ENCODE assay signal across 13 cellular contexts in the genomic region with DNA sequence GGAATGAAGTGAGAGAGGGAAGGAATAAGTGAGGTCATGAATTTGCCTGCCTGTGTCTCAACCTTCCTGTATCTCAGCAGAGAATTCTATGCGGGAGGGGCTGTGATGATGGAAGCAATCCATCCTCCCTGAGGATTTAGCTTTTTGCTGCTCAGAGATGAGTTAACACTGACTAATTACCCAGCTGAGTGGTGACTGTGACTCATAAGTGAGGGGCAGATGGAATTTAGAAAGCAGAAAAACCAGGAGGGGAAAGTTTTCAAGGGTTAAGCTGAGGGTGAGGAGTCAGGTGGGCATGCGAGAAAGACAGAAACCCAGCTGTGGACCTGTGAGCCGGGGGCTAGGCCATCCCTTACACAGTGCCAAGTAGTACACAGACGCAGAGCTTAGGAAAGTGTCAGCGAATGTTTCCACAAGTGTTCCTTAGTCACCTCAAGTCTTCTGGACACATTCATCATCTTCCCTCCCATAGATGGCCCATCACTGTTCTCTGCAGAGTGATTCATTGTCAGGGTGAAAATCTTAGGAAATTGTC.
DNase-seq lines count a peak whose midpoint lies in the region; ATAC-seq, FAIRE-seq and TF ChIP-seq lines count a peak whose summit lies in the region.
"Had no signal": no experiment of that assay in that cellular context is flagged by ENCODE, and none has a peak within 500 bp of the region (broad histone marks: within the 10 kb centered on the region; RNA-seq: fewer than 3 reads in every experiment).

No MANE protein-coding gene starts in this region.

- intact Hi-C loops in prostate gland (cut with DNase I): no loop called here

- no peaks in the 10 kb centered on the region for H3K79me2 ChIP-seq in keratinocyte (ENCODE audit: control insufficient read depth, insufficient read depth, low read length)

- CTCF ChIA-PET in AG04449 (lab: Yijun Ruan, JAX): interaction anchor here (0.7 to 1.0 kb wide), 2 partner anchors 41 to 335 kb away, joined by 3 read pairs; no protein-coding TSS in a partner anchor

- H3K36me3 ChIP-seq in keratinocyte (ENCODE audit: control insufficient read depth in 2 of 2, extremely low read depth in 1 of 2, insufficient read depth in 2 of 2, low read length in 2 of 2): no peaks in the 10 kb centered on the region
- no peaks in the 10 kb centered on the region for H3K36me3 ChIP-seq in prostate gland

- no peak for TF ChIP-seq POLR2A in prostate gland (IDR thresholded peaks at IDR 0.05)

- peak overlapping the region; percentile 81 for H2AFZ ChIP-seq in keratinocyte (ENCODE audit: control insufficient read depth, low read length)

- DNase-seq in AG04449 (ENCODE audit: low read depth, low spot score) (peak; percentile 67), HK-2 (ENCODE audit: unreplicated experiment) (peak; percentile 33), astrocyte of the hippocampus (ENCODE audit: low read depth, low spot score) (peak; percentile 83), keratinocyte (ENCODE audit: low read depth, low spot score) (peak; percentile 95), prostate gland (ENCODE audit: low spot score) (no peak), NOMO-1 (lab: John Stamatoyannopoulos, UW; ENCODE audit: unreplicated experiment in 2 of 2) (no peak)
- DNase-seq: CD8-positive, alpha-beta T cell; cortex of kidney; immature natural killer cell; NCI-H1417 treated with DMSO at 0.1 percent for 48 hours had no signal

- no peak for ATAC-seq in GM19452 (IDR thresholded peaks at IDR 0.05; ENCODE audit: unreplicated experiment)
- ATAC-seq in GM18520 (IDR thresholded peaks at IDR 0.05; ENCODE audit: unreplicated experiment): no peak
- ATAC-seq: CD8-positive, alpha-beta T cell had no signal

- 86% methylated on average over 5 of the region's 5 CpGs for WGBS in prostate gland

- H3K27ac ChIP-seq in keratinocyte (ENCODE audit: control insufficient read depth, insufficient read depth, low read length) (peak overlapping the region; percentile 91), prostate gland (no peak overlapping the region)
- H3K27ac ChIP-seq: VCaP had no signal

- FAIRE-seq in keratinocyte (lab: Jason Lieb, UNC): peak; percentile 91

- H3K9me3 ChIP-seq in keratinocyte (ENCODE audit: control insufficient read depth, low read depth, low read length) (no peaks in the 10 kb centered on the region), prostate gland (no peaks in the 10 kb centered on the region)

- peak overlapping the region; percentile 72 for H3K4me2 ChIP-seq in keratinocyte (ENCODE audit: control insufficient read depth, extremely low read depth, insufficient read depth, low read depth, low read length)

- H3K27me3 ChIP-seq in keratinocyte (ENCODE audit: control insufficient read depth, extremely low read depth, insufficient read depth, low read length): no peaks in the 10 kb centered on the region
- no peaks in the 10 kb centered on the region for H3K27me3 ChIP-seq in prostate gland (replicated peaks; ENCODE audit: insufficient read depth)

- H4K20me1 ChIP-seq in keratinocyte (ENCODE audit: control insufficient read depth, extremely low read depth, insufficient read depth, low read length): no peaks in the 10 kb centered on the region

- no peaks in the 10 kb centered on the region for H3K9me1 ChIP-seq in keratinocyte (ENCODE audit: control insufficient read depth, extremely low read depth, insufficient read depth, low read length)

- dilution Hi-C loops in keratinocyte (cut with MboI; ENCODE audit: extremely low pct_ligation_motif_present, low sequenced_read_pairs): no loop called here

- no peak for TF ChIP-seq CTCF in AG04449 (IDR thresholded peaks at IDR 0.05; ENCODE audit: insufficient read depth, low read length, missing control alignments)
- TF ChIP-seq CTCF in keratinocyte (optimal IDR thresholded peaks at IDR 0.05 in 1 of 3, IDR thresholded peaks at IDR 0.05 in 1 of 3, conservative IDR thresholded peaks at IDR 0.05 in 1 of 3; ENCODE audit: extremely low read depth in 1 of 3, insufficient read depth in 2 of 3, low read length in 3 of 3): no peak
- no peak for TF ChIP-seq CTCF in prostate gland (IDR thresholded peaks at IDR 0.05)

- POLR2A ChIA-PET in AG04449 (lab: Yijun Ruan, JAX): interaction anchor here (0.6 kb wide), 1 partner anchor 263 kb away, joined by 3 read pairs; no protein-coding TSS in a partner anchor

- H3K4me3 ChIP-seq in AG04449 (ENCODE audit: low read depth, low read length): no peak overlapping the region
- peak overlapping the region in 1 of 3 experiments; percentile 30 for H3K4me3 ChIP-seq in keratinocyte (ENCODE audit: control insufficient read depth in 2 of 3, extremely low read depth in 1 of 3, insufficient read depth in 2 of 3, low read depth in 1 of 3, low read length in 3 of 3)
- no peak overlapping the region for H3K4me3 ChIP-seq in prostate gland

- H3K9ac ChIP-seq in keratinocyte (ENCODE audit: control insufficient read depth, extremely low read depth, insufficient read depth, low read length): peak overlapping the region; percentile 34

- peaks cover 58% of the 10 kb centered on the region for H3K4me1 ChIP-seq in keratinocyte (ENCODE audit: control insufficient read depth, extremely low read depth, insufficient read depth, low read length)
- no peaks in the 10 kb centered on the region for H3K4me1 ChIP-seq in prostate gland (replicated peaks)

Comparison
In these comparisons a context has a peak if more than half of its experiments do, and no peak if none do; other contexts are left out.
1. DNase-seq: peak in AG04449 (single experiment), HK-2 (single experiment), astrocyte of the hippocampus (single experiment) and keratinocyte (single experiment); none in prostate gland (single experiment) and NOMO-1 (0 of 2).